In genomic region chr5:75885849-75886596, GRCh38 we compare ENCODE assay signal across 9 cellular contexts.
DNase-seq lines count a peak whose midpoint lies in the region; ATAC-seq and TF ChIP-seq lines count a peak whose summit lies in the region.
"Had no signal": no experiment of that assay in that cellular context is flagged by ENCODE, and none has a peak within 500 bp of the region (broad histone marks: within the 10 kb centered on the region; RNA-seq: fewer than 3 reads in every experiment).

No MANE protein-coding gene starts in this region.

- intact Hi-C loops in mucosa of descending colon (cut with DNase I, micrococcal nuclease), result no loop called here

- H3K36me3 ChIP-seq in Karpas-422 (ENCODE audit: insufficient read depth, low read length) (no peaks in the 10 kb centered on the region), mucosa of descending colon (ENCODE audit: low read depth) (no peaks in the 10 kb centered on the region)
- H3K36me3 ChIP-seq: upper lobe of left lung had no signal

- TF ChIP-seq CTCF in WTC11 (IDR thresholded peaks at IDR 0.05) (no peak), mucosa of descending colon (IDR thresholded peaks at IDR 0.05) (no peak)

- POLR2A ChIA-PET in WTC11 (lab: Charles Lee), result interaction anchor here (1.0 kb wide), 1 partner anchor 189 kb away, joined by 3 read pairs; no protein-coding TSS in a partner anchor

- H3K9me3 Mint-ChIP-seq in WTC11, result peaks cover under 1% of the 10 kb centered on the region; the same call in 1 of the 2 replicates

- H3K9ac ChIP-seq in Karpas-422 (ENCODE audit: low read length), result no peak overlapping the region

- H3K27ac ChIP-seq in Karpas-422 (ENCODE audit: low read length), result no peak overlapping the region
- H3K27ac ChIP-seq: upper lobe of left lung had no signal

- H3K4me3 ChIP-seq in Karpas-422 (ENCODE audit: low read length), result no peak overlapping the region
- H3K4me3 ChIP-seq in mucosa of descending colon, result no peak overlapping the region
- H3K4me3 ChIP-seq: upper lobe of left lung had no signal

- H3K9me2 ChIP-seq in Karpas-422 (replicated peaks; ENCODE audit: insufficient read depth, low read length), result no peaks in the 10 kb centered on the region

- no peaks in the 10 kb centered on the region for H3K27me3 Mint-ChIP-seq in WTC11 (ENCODE audit: low read depth)

- 0 out of 2 replicates have a peak overlapping the region, but pooled peaks have one; percentile 2 for H3K27ac Mint-ChIP-seq in WTC11

- no peaks in the 10 kb centered on the region for H3K79me2 ChIP-seq in Karpas-422 (ENCODE audit: low read length)

- CTCF ChIA-PET in WTC11 (lab: Charles Lee), result interaction anchor here (0.9 to 3.6 kb wide), 14 partner anchors 8 to 370 kb away, joined by 3 to 41 read pairs (median 4); no protein-coding TSS in a partner anchor

- H3K9me3 ChIP-seq in Karpas-422 (ENCODE audit: low read length) (no peaks in the 10 kb centered on the region), mucosa of descending colon (no peaks in the 10 kb centered on the region)
- H3K9me3 ChIP-seq: upper lobe of left lung had no signal

- no peak overlapping the region for H2AFZ ChIP-seq in Karpas-422 (ENCODE audit: low read length)

- 0 out of 2 replicates have a peak, but pooled peaks cover 4% of the 10 kb centered on the region for H3K4me1 Mint-ChIP-seq in WTC11

- ATAC-seq in WTC11 (peak; percentile 94), mucosa of descending colon (peak; percentile 59), HG02973 (IDR thresholded peaks at IDR 0.05; ENCODE audit: unreplicated experiment) (no peak)
- ATAC-seq in stimulated activated naive CD8-positive, alpha-beta T cell treated with anti-CD3 and anti-CD28 coated beads, Interleukin-15, Interleukin-2, amounts not matched to agents 100 U/mL and 50 U/mL, for 24 hours, result no peak

- no peak overlapping the region for H3K4me2 ChIP-seq in Karpas-422 (ENCODE audit: low read depth, low read length, poor library complexity, severe bottlenecking)

- H3K4me1 ChIP-seq in Karpas-422 (ENCODE audit: low read length), result no peaks in the 10 kb centered on the region
- H3K4me1 ChIP-seq in mucosa of descending colon (ENCODE audit: low read depth), result no peaks in the 10 kb centered on the region
- H3K4me1 ChIP-seq: upper lobe of left lung had no signal

- H3K27me3 ChIP-seq in Karpas-422 (ENCODE audit: low read length), result no peaks in the 10 kb centered on the region
- H3K27me3 ChIP-seq: upper lobe of left lung had no signal

- no peaks in the 10 kb centered on the region for H3K36me3 Mint-ChIP-seq in WTC11

- no peaks in the 10 kb centered on the region for H4K20me1 ChIP-seq in Karpas-422 (ENCODE audit: insufficient read depth, low read depth, low read length)

- peak; percentile 62 for DNase-seq in EL
- DNase-seq in Karpas-422, result peak; percentile 65
- DNase-seq in WTC11 (ENCODE audit: low spot score), result peak; percentile 34
- peak in 2 of 3 donors; percentile 20 to 45 for DNase-seq in mucosa of descending colon
- DNase-seq in stimulated activated naive CD8-positive, alpha-beta T cell treated with anti-CD3 and anti-CD28 coated beads, Interleukin-15, Interleukin-2, amounts not matched to agents 100 U/mL and 50 U/mL, for 24 hours, result no peak
- no peak for DNase-seq in DMS79 (lab: John Stamatoyannopoulos, UW)
- no peak for DNase-seq in HCEC 1CT
- DNase-seq: upper lobe of left lung had no signal

- H3K4me3 Mint-ChIP-seq in WTC11, result no peak overlapping the region

TF ChIP-seq in WTC11, 78 proteins besides CTCF, POLR2A, EP300 and RAD21:
- TF ChIP-seq JAZF1 (CRISPR knock-in tag; IDR thresholded peaks at IDR 0.05) (no peak), USF1 (CRISPR knock-in tag; IDR thresholded peaks at IDR 0.05) (no peak), ZNF121 (CRISPR knock-in tag; IDR thresholded peaks at IDR 0.05) (no peak), MAX (CRISPR knock-in tag; IDR thresholded peaks at IDR 0.05) (no peak), HMGA2 (CRISPR knock-in tag; IDR thresholded peaks at IDR 0.05) (no peak), ATF2 (CRISPR knock-in tag; IDR thresholded peaks at IDR 0.05; ENCODE audit: borderline replicate concordance, low read depth) (no peak), MXD4 (CRISPR knock-in tag; IDR thresholded peaks at IDR 0.05; ENCODE audit: borderline replicate concordance) (no peak)

Comparison
In these comparisons a context has a peak if more than half of its experiments do, and no peak if none do; other contexts are left out.
1. DNase-seq: peak in EL (single experiment), Karpas-422 (single experiment), WTC11 (single experiment) and mucosa of descending colon (2 of 3); none in stimulated activated naive CD8-positive, alpha-beta T cell treated with anti-CD3 and anti-CD28 coated beads, Interleukin-15, Interleukin-2, amounts not matched to agents 100 U/mL and 50 U/mL, for 24 hours (single experiment), DMS79 (single experiment) and HCEC 1CT (single experiment).
2. ATAC-seq: peak in WTC11 (single experiment) and mucosa of descending colon (single experiment); none in stimulated activated naive CD8-positive, alpha-beta T cell treated with anti-CD3 and anti-CD28 coated beads, Interleukin-15, Interleukin-2, amounts not matched to agents 100 U/mL and 50 U/mL, for 24 hours (single experiment) and HG02973 (single experiment).